ENCODE assay signal across 8 cellular contexts in genomic region chr16:68469728-68470460, GRCh38. TPM values are rescaled to one million over a fixed set of nuclear protein-coding genes. Genes with fewer than 3 reads are reported as not detected.
A peak's percentile ranks its signal among the peaks of the same experiment; 100 is the strongest.
DNase-seq lines count a peak whose midpoint lies in the region; ATAC-seq and TF ChIP-seq lines count a peak whose summit lies in the region.

No MANE protein-coding gene starts in this region.

- TF ChIP-seq CTCF in right atrium auricular region (IDR thresholded peaks at IDR 0.05) = no peak
- TF ChIP-seq CTCF in adrenal gland (IDR thresholded peaks at IDR 0.05) = no peak
- TF ChIP-seq CTCF in Calu3 (IDR thresholded peaks at IDR 0.05; ENCODE audit: unreplicated experiment) = no peak

- peak; percentile 32 for ATAC-seq in Right ventricle myocardium inferior
- peak; percentile 19 for ATAC-seq in HG03439 (IDR thresholded peaks at IDR 0.05; ENCODE audit: unreplicated experiment)
- ATAC-seq in naive thymus-derived CD4-positive, alpha-beta T cell = peak; percentile 54

- peak overlapping the region; percentile 78 to 92 (median 86) for H3K4me3 Mint-ChIP-seq in naive thymus-derived CD4-positive, alpha-beta T cell
- no peak overlapping the region for H3K4me3 Mint-ChIP-seq in Calu3 (ENCODE audit: low read depth, unreplicated experiment)

- no peaks in the 10 kb centered on the region for H3K9me3 ChIP-seq in right atrium auricular region
- no peaks in the 10 kb centered on the region for H3K9me3 ChIP-seq in adrenal gland (replicated peaks in 1 of 3)
- no peaks in the 10 kb centered on the region for H3K9me3 ChIP-seq in naive thymus-derived CD4-positive, alpha-beta T cell (ENCODE audit: control insufficient read depth in 2 of 3, low read length in 3 of 3)

- H3K27ac Mint-ChIP-seq in naive thymus-derived CD4-positive, alpha-beta T cell = peak overlapping the region; percentile 73 to 95 (median 87)
- no peak overlapping the region for H3K27ac Mint-ChIP-seq in Calu3 (ENCODE audit: unreplicated experiment)

- CTCF ChIA-PET in naive thymus-derived CD4-positive, alpha-beta T cell (lab: Charles Lee) = interaction anchor here (0.7 to 1.2 kb wide), 6 partner anchors 9 to 73 kb away, joined by 3 to 6 read pairs (median 4); no protein-coding TSS in a partner anchor
- CTCF ChIA-PET in Calu3 (lab: Charles Lee) = interaction anchor here (0.6 to 1.1 kb wide), 4 partner anchors 17 to 280 kb away, joined by 3 to 4 read pairs (median 4); no protein-coding TSS in a partner anchor

- peaks cover 0 to 26% of the 10 kb centered on the region in 2 donors for H3K4me1 ChIP-seq in right atrium auricular region
- peaks cover 0 to 27% of the 10 kb centered on the region in 2 donors for H3K4me1 ChIP-seq in adrenal gland (replicated peaks in 1 of 2)
- peaks cover 21 to 38% of the 10 kb centered on the region in 2 donors for H3K4me1 ChIP-seq in naive thymus-derived CD4-positive, alpha-beta T cell (ENCODE audit: control insufficient read depth in 2 of 2, insufficient read depth in 2 of 2, low read length in 2 of 2)

- TF ChIP-seq POLR2A in adrenal gland (IDR thresholded peaks at IDR 0.05) = no peak

- DNase-seq in Right ventricle myocardium inferior (ENCODE audit: missing footprints) = no peak
- DNase-seq in right atrium auricular region (ENCODE audit: low spot score) = no peak
- DNase-seq in adrenal gland = no peak
- no peak for DNase-seq in naive thymus-derived CD4-positive, alpha-beta T cell
- DNase-seq in Calu3 = no peak
- DNase-seq in EL = no peak
- no peak for DNase-seq in mucosa of gallbladder (ENCODE audit: low spot score)

- H3K4me3 ChIP-seq in right atrium auricular region (peak overlapping the region in 1 of 2 donors; percentile 14), adrenal gland (no peak overlapping the region)
- H3K4me3 ChIP-seq in naive thymus-derived CD4-positive, alpha-beta T cell (ENCODE audit: low read length) = peak overlapping the region; percentile 68

- peaks cover 0 to 14% (median 0%) of the 10 kb centered on the region in 5 donors for H3K27me3 Mint-ChIP-seq in naive thymus-derived CD4-positive, alpha-beta T cell
- H3K27me3 Mint-ChIP-seq in Calu3 (ENCODE audit: unreplicated experiment) = peaks cover 20% of the 10 kb centered on the region

- no TSS peak for BruUV-seq in Calu3 (replicated peaks; lab: Mats Ljungman, UMichigan)

- peaks cover 38 to 53% (median 49%) of the 10 kb centered on the region in 7 donors for H3K4me1 Mint-ChIP-seq in naive thymus-derived CD4-positive, alpha-beta T cell
- H3K4me1 Mint-ChIP-seq in Calu3 (ENCODE audit: low read depth, unreplicated experiment) = peaks cover 20% of the 10 kb centered on the region

- H3K36me3 Mint-ChIP-seq in naive thymus-derived CD4-positive, alpha-beta T cell = no peaks in the 10 kb centered on the region
- H3K36me3 Mint-ChIP-seq in Calu3 (ENCODE audit: insufficient read depth, unreplicated experiment) = no peaks in the 10 kb centered on the region

- H3K27ac ChIP-seq in right atrium auricular region = peak overlapping the region in 1 of 2 donors; percentile 7
- H3K27ac ChIP-seq in adrenal gland = peak overlapping the region in 3 of 5 donors; percentile 24 to 82 (median 55)
- peak overlapping the region; percentile 48 for H3K27ac ChIP-seq in naive thymus-derived CD4-positive, alpha-beta T cell (ENCODE audit: low read depth, low read length)

- no peaks in the 10 kb centered on the region for H3K27me3 ChIP-seq in right atrium auricular region
- H3K27me3 ChIP-seq in adrenal gland = no peaks in the 10 kb centered on the region
- no peaks in the 10 kb centered on the region for H3K27me3 ChIP-seq in naive thymus-derived CD4-positive, alpha-beta T cell (ENCODE audit: control insufficient read depth in 2 of 2, insufficient read depth in 2 of 2, low read length in 2 of 2)

- intact Hi-C loops in Right ventricle myocardium inferior (cut with DNase I) (no loop called here), adrenal gland (cut with DNase I) (no loop called here), Calu3 (cut with micrococcal nuclease; ENCODE audit: unreplicated experiment) (no loop called here)
- intact Hi-C loops in naive thymus-derived CD4-positive, alpha-beta T cell (cut with micrococcal nuclease) = loop anchor here (1.0 to 2.0 kb wide), 2 partner anchors 21 to 74 kb away; partner anchors contain the start of gene SMPD3 (in 1 of the 2)

- POLR2A ChIA-PET in naive thymus-derived CD4-positive, alpha-beta T cell (lab: Charles Lee) = interaction anchor here (0.7 to 3.1 kb wide), 4 partner anchors 14 to 1205 kb away, joined by 4 to 16 read pairs (median 5); no protein-coding TSS in a partner anchor

- H3K36me3 ChIP-seq in right atrium auricular region (no peaks in the 10 kb centered on the region), adrenal gland (replicated peaks in 1 of 2) (no peaks in the 10 kb centered on the region)
- H3K36me3 ChIP-seq in naive thymus-derived CD4-positive, alpha-beta T cell (ENCODE audit: control insufficient read depth in 2 of 3, insufficient read depth in 3 of 3, low read length in 3 of 3) = no peaks in the 10 kb centered on the region

- 29 to 37% (median 33%) methylated on average over 11 of the region's 11 CpGs for WGBS in adrenal gland, 4 donors

- no peaks in the 10 kb centered on the region for H3K9me3 Mint-ChIP-seq in naive thymus-derived CD4-positive, alpha-beta T cell
- no peaks in the 10 kb centered on the region for H3K9me3 Mint-ChIP-seq in Calu3 (ENCODE audit: low read depth, unreplicated experiment)

RNA-seq across cellular contexts. Expression of gene SMPD3, which starts 21.6 kb away (rescaled TPM):
- total RNA-seq in Right ventricle myocardium inferior (0.38 TPM), right atrium auricular region (1 to 10 TPM; 3.0 to 4.4 TPM), adrenal gland (1 to 10 TPM in 3 of 8 donors, under 1 TPM in 3, not detected in 2; 0.32 to 7.8 (median 1.7) TPM), Calu3 (2022) (0.42 and 1.2 TPM in 2 replicates), mucosa of gallbladder (225 TPM)
- 1 to 10 TPM; 1.1 to 7.7 (median 1.3) TPM for polyA plus RNA-seq in adrenal gland
- 1 to 10 TPM in 3 of 5 experiments, under 1 TPM in 2; 0.57 to 6.1 (median 1.8) TPM for total RNA-seq in naive thymus-derived CD4-positive, alpha-beta T cell
- polyA plus RNA-seq in naive thymus-derived CD4-positive, alpha-beta T cell = 1 to 10 TPM in 1 of 2 donors, under 1 TPM in 1; 0.32 to 1.8 TPM

Comparison
In these comparisons a context has a peak if more than half of its experiments do, and no peak if none do; other contexts are left out.
1. RNA of gene SMPD3, which starts 21.6 kb away (total RNA-seq): 225 TPM in mucosa of gallbladder (single experiment); 3.0 to 4.4 TPM in right atrium auricular region, 0.57 to 6.1 TPM in naive thymus-derived CD4-positive, alpha-beta T cell, 0.32 to 7.8 TPM in adrenal gland, 0.42 to 1.2 TPM in Calu3 and 0.38 TPM in Right ventricle myocardium inferior (single experiment); every median in the first group is over 10 times any median in the second.
2. intact Hi-C loops: an anchor here in naive thymus-derived CD4-positive, alpha-beta T cell (1.0 to 2.0 kb wide); none called in Right ventricle myocardium inferior, adrenal gland and Calu3.
3. Peak in every context shown above with its lines, with median percentiles within 50 percentile points of each other: ATAC-seq.